ENCODE assay signal across 8 cellular contexts in genomic region chr5:36151434-36152323, GRCh38. TPM values are rescaled to one million over a fixed set of nuclear protein-coding genes. Genes with fewer than 3 reads are reported as not detected.
DNase-seq lines count a peak whose midpoint lies in the region; ATAC-seq, FAIRE-seq and TF ChIP-seq lines count a peak whose summit lies in the region.

Gene LMBRD2, minus strand, starts transcription at chr5:36151887. Its CDS starts 8,538 bp downstream, at chr5:36143349.
Gene SKP2, plus strand, starts transcription at chr5:36152111. Its CDS starts 152 bp downstream, at chr5:36152263.

- peak within 1 kb of the TSS; percentile 88 for H3K9ac ChIP-seq in Loucy (ENCODE audit: low read depth, low read length, poor library complexity, severe bottlenecking)

- peak within 1 kb of the TSS; percentile 99 for H3K4me3 Mint-ChIP-seq in natural killer cell treated with Interleukin-12 subunit alpha and Interleukin-12 subunit beta and Interleukin-15 and Interleukin-18, amount 100 ng/mL, for 72 hours

- peaks cover 28% of the 10 kb centered on the region for H3K36me3 Mint-ChIP-seq in natural killer cell treated with Interleukin-12 subunit alpha and Interleukin-12 subunit beta and Interleukin-15 and Interleukin-18, amount 100 ng/mL, for 72 hours

- H3K4me3 ChIP-seq in Loucy (ENCODE audit: low read length, poor library complexity, severe bottlenecking) (peak within 1 kb of the TSS; percentile 85), fibroblast of pulmonary artery (replicated peaks; ENCODE audit: low read depth, low read length) (peak within 1 kb of the TSS; percentile 78)

- H2AFZ ChIP-seq in Loucy (ENCODE audit: low read length), result peak within 1 kb of the TSS; percentile 88

- H4K20me1 ChIP-seq in Loucy (ENCODE audit: insufficient read depth, low read length, poor library complexity, severe bottlenecking), result peaks cover 23% of the 10 kb centered on the region

- H3K27ac Mint-ChIP-seq in natural killer cell treated with Interleukin-12 subunit alpha and Interleukin-12 subunit beta and Interleukin-15 and Interleukin-18, amount 100 ng/mL, for 72 hours, result peak within 1 kb of the TSS; percentile 87 to 92

- H3K9me3 Mint-ChIP-seq in natural killer cell treated with Interleukin-12 subunit alpha and Interleukin-12 subunit beta and Interleukin-15 and Interleukin-18, amount 100 ng/mL, for 72 hours, result no peaks in the 10 kb centered on the region

- no peaks in the 10 kb centered on the region for H3K9me2 ChIP-seq in Loucy (replicated peaks; ENCODE audit: low read depth, low read length)

- peaks cover 68% of the 10 kb centered on the region for H3K79me2 ChIP-seq in Loucy (ENCODE audit: insufficient read depth, low read length)

- H3F3A ChIP-seq in Loucy (ENCODE audit: low read depth), result no peaks in the 10 kb centered on the region

- H3K4me1 ChIP-seq in Loucy (ENCODE audit: insufficient read depth, low read length, poor library complexity, severe bottlenecking), result peaks cover 43% of the 10 kb centered on the region

- H3K36me3 ChIP-seq in Loucy (ENCODE audit: insufficient read depth, low read length), result no peaks in the 10 kb centered on the region

- no peaks in the 10 kb centered on the region for H3K9me3 ChIP-seq in Loucy (ENCODE audit: insufficient read depth, low read depth, low read length)

- H3K27me3 Mint-ChIP-seq in natural killer cell treated with Interleukin-12 subunit alpha and Interleukin-12 subunit beta and Interleukin-15 and Interleukin-18, amount 100 ng/mL, for 72 hours, result no peaks in the 10 kb centered on the region

- DNase-seq in EL (peak; percentile 99), H54 (ENCODE audit: insufficient read length, low spot score) (peak; percentile 92), fibroblast of pulmonary artery (ENCODE audit: low read depth) (peak; percentile 98)
- DNase-seq in activated T-helper 9 cell treated with anti-CD3 and anti-CD28 coated beads, Interleukin-2, amount 50 U/mL, for 16 hours (ENCODE audit: low read depth), result peak; percentile 96
- DNase-seq in natural killer cell treated with Interleukin-12 subunit alpha and Interleukin-12 subunit beta and Interleukin-15 and Interleukin-18, amount 100 ng/mL, for 72 hours (ENCODE audit: low spot score), result peak; percentile 99
- peak; percentile 97 for DNase-seq in stimulated activated naive CD8-positive, alpha-beta T cell treated with anti-CD3 and anti-CD28 coated beads, Interleukin-15, Interleukin-2, amounts not matched to agents 100 U/mL and 50 U/mL, for 24 hours

- peak within 1 kb of the TSS; percentile 91 for H3K4me2 ChIP-seq in Loucy (ENCODE audit: low read depth, low read length, poor library complexity, severe bottlenecking)

- FAIRE-seq in H54 (lab: Jason Lieb, UNC), result peak; percentile 97

- H3K27me3 ChIP-seq in Loucy (ENCODE audit: insufficient read depth, low read length, poor library complexity, severe bottlenecking), result no peaks in the 10 kb centered on the region

- TF ChIP-seq POLR2A in H54 (IDR thresholded peaks at IDR 0.05; ENCODE audit: low read depth, low read length) (peak; percentile 88), Raji (IDR thresholded peaks at IDR 0.05; ENCODE audit: insufficient read depth, low read depth, low read length) (peak; percentile 93)

- peak; percentile 100 for ATAC-seq in natural killer cell treated with Interleukin-12 subunit alpha and Interleukin-12 subunit beta and Interleukin-15 and Interleukin-18, amount 100 ng/mL, for 72 hours
- peak; percentile 99 for ATAC-seq in stimulated activated naive CD8-positive, alpha-beta T cell treated with anti-CD3 and anti-CD28 coated beads, Interleukin-15, Interleukin-2, amounts not matched to agents 100 U/mL and 50 U/mL, for 24 hours

- peaks cover 38 to 46% of the 10 kb centered on the region in 2 donors for H3K4me1 Mint-ChIP-seq in natural killer cell treated with Interleukin-12 subunit alpha and Interleukin-12 subunit beta and Interleukin-15 and Interleukin-18, amount 100 ng/mL, for 72 hours (ENCODE audit: low read depth in 2 of 2)

- TF ChIP-seq CTCF in Loucy (conservative IDR thresholded peaks at IDR 0.05; ENCODE audit: low read length), result no peak
- no peak for TF ChIP-seq CTCF in fibroblast of pulmonary artery (IDR thresholded peaks at IDR 0.05; ENCODE audit: low read length, missing control alignments)

RNA-seq across cellular contexts. Expression of gene LMBRD2, which starts in this region (rescaled TPM):
- 10 to 100 TPM; 12.7 to 18.7 TPM for total RNA-seq in natural killer cell treated with Interleukin-12 subunit alpha and Interleukin-12 subunit beta and Interleukin-15 and Interleukin-18, amount 100 ng/mL, for 72 hours

RNA-seq across cellular contexts. Expression of gene SKP2, which starts in this region (rescaled TPM):
- 10 to 100 TPM; 28.6 to 75.9 TPM for total RNA-seq in natural killer cell treated with Interleukin-12 subunit alpha and Interleukin-12 subunit beta and Interleukin-15 and Interleukin-18, amount 100 ng/mL, for 72 hours

Comparison
In these comparisons a context has a peak if more than half of its experiments do, and no peak if none do; other contexts are left out.
1. Peak in every context shown above with its lines: DNase-seq, ATAC-seq and H3K4me3 ChIP-seq.